ENCODE assay signal across 8 cellular contexts in genomic region chr6:67475700-67476099, GRCh38.
"Had no signal": no experiment of that assay in that cellular context is flagged by ENCODE, and none has a peak within 500 bp of the region (broad histone marks: within the 10 kb centered on the region; RNA-seq: fewer than 3 reads in every experiment).

No MANE protein-coding gene starts in this region.

- H3K4me2 ChIP-seq: GM23338 had no signal

- H3K36me3 ChIP-seq: HAP-1 had no signal

- H3K4me1 ChIP-seq: HAP-1 had no signal

- H2AFZ ChIP-seq: GM23338 had no signal

- H3K9me3 ChIP-seq: HAP-1 had no signal

- ATAC-seq: GM23338, HCT116 had no signal

- DNase-seq: H7, HFFc6, IMR-90, KBM-7 had no signal

- H3K27ac ChIP-seq: HL-60 had no signal

- H3K4me3 ChIP-seq: GM23338, HAP-1 had no signal
